Comparison of ENCODE assay signal across 8 cellular contexts in the genomic region with DNA sequence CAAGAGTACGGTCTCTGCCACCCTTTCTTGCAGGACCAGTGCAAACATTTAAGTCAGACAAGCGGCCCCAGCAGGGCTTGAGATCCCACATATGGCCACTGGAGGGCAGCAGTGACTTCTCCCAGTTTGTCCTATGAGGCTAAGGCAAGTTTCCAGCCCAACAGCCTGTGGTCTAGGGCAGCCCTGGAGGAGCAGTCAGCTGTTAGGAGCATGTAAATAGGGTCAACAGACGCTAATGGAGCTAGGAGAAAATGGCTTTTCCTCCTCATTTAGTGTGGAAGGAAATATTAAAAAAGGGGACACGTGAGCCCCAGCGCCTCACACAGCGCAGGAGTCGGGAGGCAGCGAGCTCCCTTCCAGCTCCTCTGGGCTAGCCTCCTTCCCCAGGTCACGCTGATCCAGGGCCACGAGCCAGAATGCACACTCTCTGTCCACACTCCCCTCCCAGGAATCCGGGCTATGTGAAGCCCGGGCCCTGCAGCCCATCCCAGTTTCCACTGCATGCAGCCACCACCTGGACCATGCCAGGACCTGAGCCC.
A peak's percentile ranks its signal among the peaks of the same experiment; 100 is the strongest.
DNase-seq lines count a peak whose midpoint lies in the region; ATAC-seq and TF ChIP-seq lines count a peak whose summit lies in the region.

No MANE protein-coding gene starts in this region.

- no peaks in the 10 kb centered on the region for H3K9me3 ChIP-seq in AG04450 (ENCODE audit: control insufficient read depth, insufficient read depth, low read length)
- no peaks in the 10 kb centered on the region for H3K9me3 ChIP-seq in NT2/D1 (ENCODE audit: insufficient read depth, low read length)
- no peaks in the 10 kb centered on the region for H3K9me3 ChIP-seq in muscle layer of colon (ENCODE audit: low read length)

- H3K27me3 ChIP-seq in AG04450 (ENCODE audit: control insufficient read depth, insufficient read depth, low read length) (no peaks in the 10 kb centered on the region), NT2/D1 (ENCODE audit: insufficient read depth, insufficient read length) (no peaks in the 10 kb centered on the region), muscle layer of colon (ENCODE audit: control insufficient read depth in 1 of 2, insufficient read depth in 2 of 2, low read length in 2 of 2) (no peaks in the 10 kb centered on the region)

- H3K4me3 ChIP-seq in AG04450 (ENCODE audit: low read depth, low read length), result no peak overlapping the region
- H3K4me3 ChIP-seq in NT2/D1 (ENCODE audit: insufficient read length, low read depth), result no peak overlapping the region
- H3K4me3 ChIP-seq in epithelial cell of proximal tubule (ENCODE audit: low read depth, low read length), result no peak overlapping the region
- peak overlapping the region in 1 of 2 donors; percentile 39 for H3K4me3 ChIP-seq in muscle layer of colon (ENCODE audit: low read depth in 1 of 2, low read length in 2 of 2)

- H3K9ac ChIP-seq in NT2/D1 (ENCODE audit: insufficient read length, low read depth), result peak overlapping the region; percentile 14
- no peak overlapping the region for H3K9ac ChIP-seq in muscle layer of colon (ENCODE audit: low read length)

- CTCF ChIA-PET in AG04450 (lab: Charles Lee), result interaction anchor here (0.5 to 3.2 kb wide), 29 partner anchors 9 to 404 kb away, joined by 3 to 27 read pairs (median 4); no protein-coding TSS in a partner anchor

- POLR2A ChIA-PET in AG04450 (lab: Yijun Ruan, JAX), result interaction anchor here (0.6 to 1.1 kb wide), 3 partner anchors 47 to 191 kb away, joined by 3 to 12 read pairs (median 3); partner anchors contain the start of gene SMG7

- peak; percentile 75 for ATAC-seq in GM19023 (IDR thresholded peaks at IDR 0.05; ENCODE audit: unreplicated experiment)

- TF ChIP-seq CTCF in AG04450 (IDR thresholded peaks at IDR 0.05; ENCODE audit: low read depth, low read length) (peak; percentile 91), epithelial cell of proximal tubule (conservative IDR thresholded peaks at IDR 0.05; ENCODE audit: low read depth, low read length) (peak; percentile 89)

- H3K4me1 ChIP-seq in NT2/D1 (ENCODE audit: insufficient read depth, insufficient read length) (peaks cover 26% of the 10 kb centered on the region), muscle layer of colon (ENCODE audit: insufficient read depth, low read length) (peaks cover 36% of the 10 kb centered on the region)

- no peaks in the 10 kb centered on the region for H3K36me3 ChIP-seq in NT2/D1 (ENCODE audit: insufficient read depth, insufficient read length, low read length)
- no peaks in the 10 kb centered on the region for H3K36me3 ChIP-seq in muscle layer of colon (ENCODE audit: insufficient read depth, low read length)

- H3K27ac ChIP-seq in AG04450 (ENCODE audit: low read depth, low read length) (peak overlapping the region; percentile 2), muscle layer of colon (ENCODE audit: low read depth, low read length) (peak overlapping the region; percentile 66)

- DNase-seq in AG04450 (ENCODE audit: low read depth, low spot score) (peak; percentile 90), HT1080 (ENCODE audit: low read depth) (peak; percentile 91), NT2/D1 (ENCODE audit: low read depth, low spot score) (peak; percentile 97), epithelial cell of proximal tubule (ENCODE audit: low read depth) (no peak)
- peak; percentile 71 for DNase-seq in activated CD8-positive, alpha-beta memory T cell treated with anti-CD3 and anti-CD28 coated beads, Interleukin-2, amount 50 U/mL, for 4 hours
- peak; percentile 28 to 49 for DNase-seq in stimulated activated CD8-positive, alpha-beta memory T cell treated with anti-CD3 and anti-CD28 coated beads, Interleukin-4, amount 100 ng/mL, for 4 hours (ENCODE audit: low read depth in 2 of 2, low spot score in 1 of 2)
